12 cellular contexts compared by ENCODE assay signal in genomic region chr1:53552981-53553733, GRCh38.
DNase-seq lines count a peak whose midpoint lies in the region; ATAC-seq, FAIRE-seq and TF ChIP-seq lines count a peak whose summit lies in the region.
"Had no signal": no experiment of that assay in that cellular context is flagged by ENCODE, and none has a peak within 500 bp of the region (broad histone marks: within the 10 kb centered on the region; RNA-seq: fewer than 3 reads in every experiment).

No MANE protein-coding gene starts in this region.

- H3K4me3 Mint-ChIP-seq in activated naive CD4-positive, alpha-beta T cell treated with anti-CD3 and anti-CD28 coated beads, Interleukin-2, amount 50 U/mL, for 24 hours = no peak overlapping the region
- no peak overlapping the region for H3K4me3 Mint-ChIP-seq in glutamatergic neuron (ENCODE audit: unreplicated experiment)

- no peak for DNase-seq in activated naive CD4-positive, alpha-beta T cell treated with anti-CD3 and anti-CD28 coated beads, Interleukin-2, amount 50 U/mL, for 16 hours
- DNase-seq in RCC 7860 (ENCODE audit: low spot score) = peak; percentile 69
- peak; percentile 5 for DNase-seq in glutamatergic neuron
- DNase-seq in stimulated activated naive CD8-positive, alpha-beta T cell treated with anti-CD3 and anti-CD28 coated beads, Interleukin-15, Interleukin-2, amounts not matched to agents 100 U/mL and 50 U/mL, for 24 hours = peak; percentile 17
- no peak for DNase-seq in anterior cingulate cortex (lab: John Stamatoyannopoulos, UW)
- no peak for DNase-seq in nucleus accumbens (lab: John Stamatoyannopoulos, UW)
- DNase-seq: GDM1, KG1, NCI-H1436 had no signal

- TF ChIP-seq CTCF in glutamatergic neuron (IDR thresholded peaks at IDR 0.05; ENCODE audit: partially characterized antibody, unreplicated experiment) = no peak

- H3K27me3 Mint-ChIP-seq in activated naive CD4-positive, alpha-beta T cell treated with anti-CD3 and anti-CD28 coated beads, Interleukin-2, amount 50 U/mL, for 24 hours = peaks cover 3% of the 10 kb centered on the region
- H3K27me3 Mint-ChIP-seq in glutamatergic neuron (ENCODE audit: unreplicated experiment) = peaks cover 1% of the 10 kb centered on the region

- no peaks in the 10 kb centered on the region for H3K4me1 Mint-ChIP-seq in activated naive CD4-positive, alpha-beta T cell treated with anti-CD3 and anti-CD28 coated beads, Interleukin-2, amount 50 U/mL, for 24 hours
- H3K4me1 Mint-ChIP-seq in glutamatergic neuron (ENCODE audit: low read depth, unreplicated experiment) = peaks cover 20% of the 10 kb centered on the region

- peak; percentile 63 for FAIRE-seq in RCC 7860 (lab: Jason Lieb, UNC)

- no peaks in the 10 kb centered on the region for H3K36me3 Mint-ChIP-seq in activated naive CD4-positive, alpha-beta T cell treated with anti-CD3 and anti-CD28 coated beads, Interleukin-2, amount 50 U/mL, for 24 hours
- H3K36me3 Mint-ChIP-seq in glutamatergic neuron (ENCODE audit: unreplicated experiment) = no peaks in the 10 kb centered on the region

- peak; percentile 76 for ATAC-seq in stimulated activated naive CD8-positive, alpha-beta T cell treated with anti-CD3 and anti-CD28 coated beads, Interleukin-15, Interleukin-2, amounts not matched to agents 100 U/mL and 50 U/mL, for 24 hours
- no peak for ATAC-seq in GM21423 (IDR thresholded peaks at IDR 0.05; ENCODE audit: unreplicated experiment)
- ATAC-seq: left lobe of liver had no signal

- H3K9me3 Mint-ChIP-seq in activated naive CD4-positive, alpha-beta T cell treated with anti-CD3 and anti-CD28 coated beads, Interleukin-2, amount 50 U/mL, for 24 hours = no peaks in the 10 kb centered on the region
- peaks cover 7% of the 10 kb centered on the region for H3K9me3 Mint-ChIP-seq in glutamatergic neuron (ENCODE audit: unreplicated experiment)

- peak overlapping the region; percentile 69 for H3K27ac Mint-ChIP-seq in activated naive CD4-positive, alpha-beta T cell treated with anti-CD3 and anti-CD28 coated beads, Interleukin-2, amount 50 U/mL, for 24 hours
- no peak overlapping the region for H3K27ac Mint-ChIP-seq in glutamatergic neuron (ENCODE audit: unreplicated experiment)

Comparison
In these comparisons a context has a peak if more than half of its experiments do, and no peak if none do; other contexts are left out.
1. DNase-seq: peak in RCC 7860 (single experiment), glutamatergic neuron (single experiment) and stimulated activated naive CD8-positive, alpha-beta T cell treated with anti-CD3 and anti-CD28 coated beads, Interleukin-15, Interleukin-2, amounts not matched to agents 100 U/mL and 50 U/mL, for 24 hours (single experiment); none in activated naive CD4-positive, alpha-beta T cell treated with anti-CD3 and anti-CD28 coated beads, Interleukin-2, amount 50 U/mL, for 16 hours (single experiment), anterior cingulate cortex (0 of 58) and nucleus accumbens (0 of 56).